In the genomic region with DNA sequence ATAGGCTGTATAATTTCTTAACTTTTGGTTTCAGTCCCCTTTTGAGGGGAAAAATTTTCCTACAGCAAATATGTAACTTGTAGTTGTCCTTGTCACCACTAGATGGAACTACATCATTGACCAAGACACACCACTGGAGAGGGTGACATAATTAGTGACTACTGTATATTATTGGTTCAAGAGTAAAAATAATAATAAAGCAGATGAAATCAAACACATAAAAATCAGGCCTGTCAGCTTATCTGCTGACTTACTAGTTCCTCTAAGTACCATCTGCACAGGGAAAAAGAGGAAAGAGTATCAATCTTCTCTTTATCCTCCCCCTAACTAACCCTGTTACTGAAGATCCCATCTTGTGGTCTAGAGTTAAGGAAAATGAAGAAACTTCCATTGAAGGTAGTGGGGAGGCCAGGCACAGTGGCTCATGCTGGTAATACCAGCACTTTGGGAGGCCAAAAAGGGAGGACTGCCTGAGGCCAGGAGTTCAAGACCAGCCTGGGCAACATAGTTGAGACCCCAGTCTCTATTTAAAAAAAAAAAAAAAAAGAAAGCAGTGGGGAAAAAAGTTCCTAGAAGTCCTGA, we compare ENCODE assay signal across 8 cellular contexts. TPM values are rescaled to one million over a fixed set of nuclear protein-coding genes. Genes with fewer than 3 reads are reported as not detected.
A peak's percentile ranks its signal among the peaks of the same experiment; 100 is the strongest.
DNase-seq lines count a peak whose midpoint lies in the region; ATAC-seq, FAIRE-seq and TF ChIP-seq lines count a peak whose summit lies in the region.

No MANE protein-coding gene starts in this region.

- H3K9me3 Mint-ChIP-seq in astrocyte (ENCODE audit: unreplicated experiment): no peaks in the 10 kb centered on the region

- H3K36me3 ChIP-seq in astrocyte (ENCODE audit: insufficient read depth, low read length) (peaks cover 8% of the 10 kb centered on the region), hepatocyte (replicated peaks; ENCODE audit: insufficient read depth, low read depth) (no peaks in the 10 kb centered on the region)

- TF ChIP-seq CTCF in astrocyte (IDR thresholded peaks at IDR 0.05; ENCODE audit: insufficient read depth, low read depth, low read length) (peak; percentile 69), hepatocyte (IDR thresholded peaks at IDR 0.05; ENCODE audit: poor library complexity) (peak; percentile 78)

- DNase-seq in AML-193 (lab: John Stamatoyannopoulos, UW): peak; percentile 60 to 76
- DNase-seq in NCI-H2227 treated with DMSO at 0.1 percent for 48 hours (lab: John Stamatoyannopoulos, UW): peak; percentile 14
- peak; percentile 27 for DNase-seq in astrocyte (ENCODE audit: low read depth)
- peak; percentile 16 for DNase-seq in hepatocyte (ENCODE audit: low spot score)
- DNase-seq in stimulated activated naive CD8-positive, alpha-beta T cell treated with anti-CD3 and anti-CD28 coated beads, Interleukin-15, Interleukin-2, amounts not matched to agents 100 U/mL and 50 U/mL, for 24 hours: no peak
- no peak for DNase-seq in nucleus accumbens (lab: John Stamatoyannopoulos, UW)

- no peaks in the 10 kb centered on the region for H3K79me2 ChIP-seq in astrocyte (ENCODE audit: insufficient read depth, low read length)
- no peaks in the 10 kb centered on the region for H3K79me2 ChIP-seq in hepatocyte

- H3K4me2 ChIP-seq in astrocyte (ENCODE audit: low read length) (no peak overlapping the region), hepatocyte (no peak overlapping the region)

- no peaks in the 10 kb centered on the region for H3K4me1 ChIP-seq in astrocyte (ENCODE audit: insufficient read depth, low read length)
- no peaks in the 10 kb centered on the region for H3K4me1 ChIP-seq in hepatocyte (ENCODE audit: insufficient read depth)

- H3K4me3 Mint-ChIP-seq in astrocyte (ENCODE audit: unreplicated experiment): no peak overlapping the region

- peaks cover 2% of the 10 kb centered on the region for H3K36me3 Mint-ChIP-seq in astrocyte (ENCODE audit: low read depth, unreplicated experiment)

- H3K9me2 ChIP-seq in hepatocyte (replicated peaks; ENCODE audit: insufficient read depth): no peaks in the 10 kb centered on the region

- H2AFZ ChIP-seq in astrocyte (ENCODE audit: low read depth, low read length) (no peak overlapping the region), hepatocyte (no peak overlapping the region)

- H3K27me3 Mint-ChIP-seq in astrocyte (ENCODE audit: low read depth, unreplicated experiment): no peaks in the 10 kb centered on the region

- no peaks in the 10 kb centered on the region for H4K20me1 ChIP-seq in astrocyte (ENCODE audit: insufficient read depth, low read length)
- no peaks in the 10 kb centered on the region for H4K20me1 ChIP-seq in hepatocyte (ENCODE audit: insufficient read depth, poor library complexity, severe bottlenecking)

- H3K4me1 Mint-ChIP-seq in astrocyte (ENCODE audit: low read depth, unreplicated experiment): peaks cover 4% of the 10 kb centered on the region

- H3K27ac ChIP-seq in astrocyte (ENCODE audit: low read depth, low read length): no peak overlapping the region
- H3K27ac ChIP-seq in hepatocyte: no peak overlapping the region

- no peak overlapping the region for H3K9ac ChIP-seq in astrocyte (ENCODE audit: low read length)

- H3K4me3 ChIP-seq in astrocyte (ENCODE audit: insufficient read depth, low read depth, low read length) (no peak overlapping the region), hepatocyte (no peak overlapping the region)

- no peaks in the 10 kb centered on the region for H3K9me3 ChIP-seq in astrocyte (ENCODE audit: insufficient read depth, low read depth, low read length)
- no peaks in the 10 kb centered on the region for H3K9me3 ChIP-seq in hepatocyte (ENCODE audit: low read depth)

- no peaks in the 10 kb centered on the region for H3K27me3 ChIP-seq in astrocyte (ENCODE audit: insufficient read depth, low read length)
- H3K27me3 ChIP-seq in hepatocyte: no peaks in the 10 kb centered on the region

- no peak overlapping the region for H3K27ac Mint-ChIP-seq in astrocyte (ENCODE audit: unreplicated experiment)

- peak; percentile 52 for FAIRE-seq in astrocyte (lab: Jason Lieb, UNC)

- ATAC-seq in GM18511 (IDR thresholded peaks at IDR 0.05; ENCODE audit: unreplicated experiment) (peak; percentile 89), HG02981 (IDR thresholded peaks at IDR 0.05; ENCODE audit: unreplicated experiment) (peak; percentile 86)
- peak; percentile 75 for ATAC-seq in stimulated activated naive CD8-positive, alpha-beta T cell treated with anti-CD3 and anti-CD28 coated beads, Interleukin-15, Interleukin-2, amounts not matched to agents 100 U/mL and 50 U/mL, for 24 hours

RNA-seq across cellular contexts. Expression of a gene that starts 29.6 kb away (rescaled TPM):
- total RNA-seq in astrocyte (14.4 and 15.2 TPM in 2 replicates), hepatocyte (42.5 and 44.5 TPM in 2 replicates)
- 41.0 and 41.6 TPM in 2 replicates for polyA plus RNA-seq in hepatocyte

Comparison
In these comparisons a context has a peak if more than half of its experiments do, and no peak if none do; other contexts are left out.
1. DNase-seq: peak in AML-193 (2 of 2), NCI-H2227 treated with DMSO at 0.1 percent for 48 hours (single experiment), astrocyte (single experiment) and hepatocyte (single experiment); none in stimulated activated naive CD8-positive, alpha-beta T cell treated with anti-CD3 and anti-CD28 coated beads, Interleukin-15, Interleukin-2, amounts not matched to agents 100 U/mL and 50 U/mL, for 24 hours (single experiment) and nucleus accumbens (0 of 56).
2. Peak in every context shown above with its lines, with median percentiles within 50 percentile points of each other: ATAC-seq.